In genomic region chr7:24851791-24852190, GRCh38 we compare ENCODE assay signal across 11 cellular contexts.
DNase-seq lines count a peak whose midpoint lies in the region; ATAC-seq and TF ChIP-seq lines count a peak whose summit lies in the region.
"Had no signal": no experiment of that assay in that cellular context is flagged by ENCODE, and none has a peak within 500 bp of the region (broad histone marks: within the 10 kb centered on the region; RNA-seq: fewer than 3 reads in every experiment).

No MANE protein-coding gene starts in this region.

- no peaks in the 10 kb centered on the region for H3K9me3 ChIP-seq in left lung
- H3K9me3 ChIP-seq: BLaER1 treated with 17β-estradiol and CSF1 and Interleukin-3, amounts not matched to agents 10 nM and 100 nM had no signal

- H3K36me3 ChIP-seq in brain microvascular endothelial cell (replicated peaks) (peaks cover 10% of the 10 kb centered on the region), left lung (peaks cover 0 to 16% of the 10 kb centered on the region in 2 donors)

- ATAC-seq in left lung: no peak
- ATAC-seq in GM18861 (IDR thresholded peaks at IDR 0.05; ENCODE audit: unreplicated experiment): no peak
- ATAC-seq: WTC11 had no signal

- H3K27ac ChIP-seq in brain microvascular endothelial cell (no peak overlapping the region), left lung (no peak overlapping the region)
- H3K27ac ChIP-seq: BLaER1 treated with 17β-estradiol and CSF1 and Interleukin-3, amounts not matched to agents 10 nM and 100 nM had no signal

- no peaks in the 10 kb centered on the region for H3K4me1 ChIP-seq in left lung

- H3K27me3 ChIP-seq in brain microvascular endothelial cell (replicated peaks) (no peaks in the 10 kb centered on the region), left lung (no peaks in the 10 kb centered on the region)
- H3K27me3 ChIP-seq: BLaER1 treated with 17β-estradiol and CSF1 and Interleukin-3, amounts not matched to agents 10 nM and 100 nM had no signal

- in situ Hi-C loops in brain microvascular endothelial cell (cut with HindIII; ENCODE audit: low pct_ligation_motif_present, low sequenced_read_pairs): no loop called here

- H3K4me3 ChIP-seq in brain microvascular endothelial cell (ENCODE audit: low read depth, low read length): no peak overlapping the region
- no peak overlapping the region for H3K4me3 ChIP-seq in left lung
- H3K4me3 ChIP-seq: BLaER1 treated with 17β-estradiol and CSF1 and Interleukin-3, amounts not matched to agents 10 nM and 100 nM had no signal

- intact Hi-C loops in left lung (cut with DNase I): no loop called here

- TF ChIP-seq CTCF in brain microvascular endothelial cell (IDR thresholded peaks at IDR 0.05; ENCODE audit: low read depth, low read length, missing control alignments) (no peak), left lung (IDR thresholded peaks at IDR 0.05) (no peak)

- DNase-seq in activated T-cell treated with anti-CD3 and anti-CD28 coated beads for 4 hours (peak; percentile 12), OCI-M1 (lab: John Stamatoyannopoulos, UW) (peak; percentile 9), brain microvascular endothelial cell (peak; percentile 57), left lung (no peak), GOT3 (lab: John Stamatoyannopoulos, UW) (no peak)
- DNase-seq in activated T-cell treated with anti-CD3 and anti-CD28 coated beads, Interleukin-2, amount 50 U/mL, for 1 hour: no peak
- DNase-seq in stimulated activated CD8-positive, alpha-beta memory T cell treated with anti-CD3 and anti-CD28 coated beads, Interleukin-4, amount 100 ng/mL, for 48 hours: peak; percentile 58
- DNase-seq: glutamatergic neuron had no signal

Comparison
In these comparisons a context has a peak if more than half of its experiments do, and no peak if none do; other contexts are left out.
1. DNase-seq: peak in activated T-cell treated with anti-CD3 and anti-CD28 coated beads for 4 hours (single experiment), OCI-M1 (single experiment), brain microvascular endothelial cell (single experiment) and stimulated activated CD8-positive, alpha-beta memory T cell treated with anti-CD3 and anti-CD28 coated beads, Interleukin-4, amount 100 ng/mL, for 48 hours (single experiment); none in activated T-cell treated with anti-CD3 and anti-CD28 coated beads, Interleukin-2, amount 50 U/mL, for 1 hour (single experiment), left lung (0 of 2) and GOT3 (single experiment).